13 cellular contexts compared by ENCODE assay signal in the genomic region with DNA sequence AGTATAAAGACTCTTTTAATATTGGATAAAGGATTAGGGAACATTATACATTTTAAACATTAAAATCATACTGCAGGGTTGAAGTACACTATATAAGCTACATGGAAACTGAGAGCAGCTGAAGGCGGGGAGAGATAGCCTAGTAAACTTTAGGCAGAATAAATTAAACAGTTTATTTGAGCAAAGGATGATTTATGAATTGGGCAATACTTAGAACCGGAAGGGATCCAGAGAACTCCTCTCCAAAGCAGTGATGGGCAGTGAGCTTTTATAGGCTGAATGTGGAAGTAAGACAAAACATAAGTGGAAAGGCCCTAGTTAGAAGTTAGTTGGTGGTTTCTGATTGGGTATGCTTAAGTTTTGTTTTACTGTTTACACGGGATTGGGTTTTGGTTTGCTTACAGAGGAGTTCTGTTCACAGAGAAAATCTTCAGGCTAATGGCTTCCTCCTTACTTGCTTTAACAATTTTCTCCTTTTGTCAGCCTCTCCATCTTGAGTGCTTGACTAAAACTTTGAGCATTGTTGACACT. TPM values are rescaled to one million over a fixed set of nuclear protein-coding genes. Genes with fewer than 3 reads are reported as not detected.
A peak's percentile ranks its signal among the peaks of the same experiment; 100 is the strongest.
DNase-seq lines count a peak whose midpoint lies in the region; ATAC-seq and TF ChIP-seq lines count a peak whose summit lies in the region.
"Had no signal": no experiment of that assay in that cellular context is flagged by ENCODE, and none has a peak within 500 bp of the region (broad histone marks: within the 10 kb centered on the region; RNA-seq: fewer than 3 reads in every experiment).

No MANE protein-coding gene starts in this region.

- no peaks in the 10 kb centered on the region for H3K79me2 ChIP-seq in trophoblast cell (ENCODE audit: control insufficient read depth, insufficient read depth, low read length, poor library complexity)

- no CpG with 5 or more reads among the region's 3 CpGs for WGBS in trophoblast cell (ENCODE audit: extremely low coverage, insufficient coverage, insufficient read length)

- no peak overlapping the region for H3K9ac ChIP-seq in trophoblast cell (ENCODE audit: low read length)

- H3K27ac ChIP-seq in dorsolateral prefrontal cortex (no peak overlapping the region), trophoblast cell (ENCODE audit: low read depth, low read length) (no peak overlapping the region)
- H3K27ac ChIP-seq: psoas muscle had no signal

- TF ChIP-seq CTCF in dorsolateral prefrontal cortex (IDR thresholded peaks at IDR 0.05 in 54 of 56, conservative IDR thresholded peaks at IDR 0.05 in 2 of 56; ENCODE audit: low read depth in 1 of 56, partially characterized antibody in 56 of 56), result no peak

- no peak overlapping the region for H3K18ac ChIP-seq in trophoblast cell (ENCODE audit: low read length)

- H4K8ac ChIP-seq in trophoblast cell (ENCODE audit: low read depth, low read length), result no peak overlapping the region

- no peak overlapping the region for H3K4ac ChIP-seq in trophoblast cell (ENCODE audit: low read depth, low read length)

- no peak overlapping the region for H3K23ac ChIP-seq in trophoblast cell (ENCODE audit: low read length)

- H4K91ac ChIP-seq in trophoblast cell (ENCODE audit: low read depth, low read length), result no peak overlapping the region

- intact Hi-C loops in dorsolateral prefrontal cortex (cut with DNase I), result no loop called here

- H4K12ac ChIP-seq in trophoblast cell (ENCODE audit: low read depth, low read length), result no peak overlapping the region

- H3K9me3 ChIP-seq in trophoblast cell (ENCODE audit: insufficient read depth, low read depth, low read length), result no peaks in the 10 kb centered on the region
- H3K9me3 ChIP-seq: psoas muscle had no signal

- peaks cover 0 to 2% of the 10 kb centered on the region in 2 experiments for H3K36me3 ChIP-seq in trophoblast cell (ENCODE audit: control insufficient read depth in 1 of 2, insufficient read depth in 2 of 2, low read length in 2 of 2)

- H2BK120ac ChIP-seq in trophoblast cell (ENCODE audit: insufficient read depth, low read length, poor library complexity), result no peak overlapping the region

- H2BK12ac ChIP-seq in trophoblast cell (ENCODE audit: low read length), result no peak overlapping the region

- no peak overlapping the region for H2AK5ac ChIP-seq in trophoblast cell (ENCODE audit: low read length)

- no peaks in the 10 kb centered on the region for H3K4me1 ChIP-seq in trophoblast cell (ENCODE audit: control insufficient read depth in 1 of 2, insufficient read depth in 2 of 2, low read length in 2 of 2)

- H3K4me3 ChIP-seq in dorsolateral prefrontal cortex (no peak overlapping the region), trophoblast cell (ENCODE audit: low read depth, low read length) (no peak overlapping the region)
- H3K4me3 ChIP-seq: psoas muscle had no signal

- H2BK5ac ChIP-seq in trophoblast cell (ENCODE audit: low read depth, low read length, poor library complexity), result no peak overlapping the region

- H3K4me2 ChIP-seq in trophoblast cell (ENCODE audit: low read length), result no peak overlapping the region

- no peak overlapping the region for H3K14ac ChIP-seq in trophoblast cell (ENCODE audit: low read length)

- no peaks in the 10 kb centered on the region for H3K79me1 ChIP-seq in trophoblast cell (ENCODE audit: low read length)

- ATAC-seq in GM18870 (IDR thresholded peaks at IDR 0.05; ENCODE audit: unreplicated experiment) (peak; percentile 62), GM21529 (IDR thresholded peaks at IDR 0.05; ENCODE audit: unreplicated experiment) (peak; percentile 59), HG03175 (IDR thresholded peaks at IDR 0.05; ENCODE audit: unreplicated experiment) (peak; percentile 30)
- ATAC-seq: HCT116 had no signal

- H3K27me3 ChIP-seq in dorsolateral prefrontal cortex (no peaks in the 10 kb centered on the region), trophoblast cell (ENCODE audit: insufficient read depth, low read length) (no peaks in the 10 kb centered on the region)

- H2AFZ ChIP-seq in trophoblast cell (ENCODE audit: insufficient read depth, low read length, poor library complexity), result no peak overlapping the region

- DNase-seq in fibroblast of peridontal ligament (ENCODE audit: extremely low read depth) (peak; percentile 40), dorsolateral prefrontal cortex (no peak), NCI-H1092 (lab: John Stamatoyannopoulos, UW) (no peak), trophoblast cell (no peak)
- DNase-seq in activated effector memory CD4-positive, alpha-beta T cell treated with anti-CD3 and anti-CD28 coated beads, Interleukin-2, amount 50 U/mL, for 16 hours, result no peak
- DNase-seq: activated CD4-positive, alpha-beta T cell treated with anti-CD3 and anti-CD28 coated beads for 4 hours; aorta; kidney; psoas muscle had no signal

RNA-seq across cellular contexts. Expression of gene LEMD3, which starts 18.9 kb away (rescaled TPM):
- 10 to 100 TPM; 28.3 to 49.9 (median 37.3) TPM for total RNA-seq in dorsolateral prefrontal cortex
- polyA plus RNA-seq in trophoblast cell (2013), result 11.3 and 11.6 TPM in 2 replicates
